ENCODE assay signal across 8 cellular contexts in the genomic region with DNA sequence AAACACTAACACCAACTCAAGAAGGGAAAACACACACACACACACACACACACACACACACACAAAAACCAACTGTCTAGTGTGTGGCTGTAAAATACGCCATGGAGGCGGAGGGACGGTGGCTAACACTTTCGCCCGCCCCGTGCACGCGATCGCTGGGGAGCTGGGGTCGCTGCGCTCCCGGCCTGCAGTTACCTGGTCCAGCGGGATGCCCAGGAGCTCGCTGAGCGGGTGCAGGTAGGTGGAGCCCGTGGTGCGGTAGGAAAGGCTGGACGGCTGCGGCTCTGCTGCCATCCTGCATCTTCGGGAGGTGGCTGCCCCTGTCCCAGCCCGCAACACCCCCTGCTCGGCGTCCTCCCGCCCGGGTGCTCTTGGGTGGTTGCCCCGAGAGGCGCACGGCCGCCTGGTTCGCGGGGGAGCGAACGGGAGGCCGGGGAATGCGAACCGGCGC. TPM values are rescaled to one million over a fixed set of nuclear protein-coding genes. Genes with fewer than 3 reads are reported as not detected.
A peak's percentile ranks its signal among the peaks of the same experiment; 100 is the strongest.
DNase-seq lines count a peak whose midpoint lies in the region; ATAC-seq and TF ChIP-seq lines count a peak whose summit lies in the region.

No MANE protein-coding gene starts in this region.

- no peaks in the 10 kb centered on the region for H3K9me3 ChIP-seq in CD4-positive, alpha-beta T cell (ENCODE audit: control insufficient read depth, low read length)
- H3K9me3 ChIP-seq in esophagus squamous epithelium = no peaks in the 10 kb centered on the region

- no peak for TF ChIP-seq POLR2A in esophagus squamous epithelium (IDR thresholded peaks at IDR 0.05)

- H3K9me3 Mint-ChIP-seq in CD4-positive, alpha-beta T cell = no peaks in the 10 kb centered on the region
- H3K9me3 Mint-ChIP-seq in natural killer cell treated with Interleukin-12 subunit alpha and Interleukin-12 subunit beta and Interleukin-15 and Interleukin-18, amount 100 ng/mL, for 72 hours = no peaks in the 10 kb centered on the region

- H3K27ac ChIP-seq in CD4-positive, alpha-beta T cell (ENCODE audit: low read depth, low read length) = peak overlapping the region; percentile 61
- H3K27ac ChIP-seq in esophagus squamous epithelium = peak overlapping the region; percentile 91 to 95 (median 92)

- no peaks in the 10 kb centered on the region for H3K27me3 Mint-ChIP-seq in CD4-positive, alpha-beta T cell
- peaks cover 12 to 18% of the 10 kb centered on the region in 2 donors for H3K27me3 Mint-ChIP-seq in natural killer cell treated with Interleukin-12 subunit alpha and Interleukin-12 subunit beta and Interleukin-15 and Interleukin-18, amount 100 ng/mL, for 72 hours

- no peaks in the 10 kb centered on the region for H3K36me3 ChIP-seq in esophagus squamous epithelium

- H3K4me3 ChIP-seq in esophagus squamous epithelium = peak overlapping the region; percentile 72 to 82 (median 74)

- H3K36me3 Mint-ChIP-seq in CD4-positive, alpha-beta T cell (ENCODE audit: low read depth) = peaks cover 11% of the 10 kb centered on the region
- no peaks in the 10 kb centered on the region for H3K36me3 Mint-ChIP-seq in natural killer cell treated with Interleukin-12 subunit alpha and Interleukin-12 subunit beta and Interleukin-15 and Interleukin-18, amount 100 ng/mL, for 72 hours

- ATAC-seq in CD4-positive, alpha-beta T cell (ENCODE audit: poor library complexity) = peak; percentile 15
- ATAC-seq in GM21367 (IDR thresholded peaks at IDR 0.05; ENCODE audit: unreplicated experiment) = peak; percentile 20
- peak; percentile 57 to 63 for ATAC-seq in natural killer cell treated with Interleukin-12 subunit alpha and Interleukin-12 subunit beta and Interleukin-15 and Interleukin-18, amount 100 ng/mL, for 72 hours

- intact Hi-C loops in CD4-positive, alpha-beta T cell (cut with DNase I, micrococcal nuclease) = loop anchor here (5.0 kb wide), 4 partner anchors 40 to 1950 kb away; a partner anchor contains a TSS
- intact Hi-C loops in esophagus squamous epithelium (cut with DNase I) (no loop called here), posterior vena cava (cut with DNase I) (loop anchor here (5.0 kb wide), 1 partner anchor 85 kb away; no protein-coding TSS in a partner anchor)

- peak in 5 of 10 experiments; percentile 8 to 41 (median 16) for DNase-seq in CD4-positive, alpha-beta T cell
- DNase-seq in HPDE6-E6E7 (ENCODE audit: extremely low spot score) (peak; percentile 43), T-helper 22 cell (ENCODE audit: low read depth) (peak; percentile 9), esophagus squamous epithelium (lab: John Stamatoyannopoulos, UW) (no peak), OCI-M2 (lab: John Stamatoyannopoulos, UW; ENCODE audit: unreplicated experiment) (no peak), posterior vena cava (ENCODE audit: low spot score) (no peak)
- DNase-seq in natural killer cell treated with Interleukin-12 subunit alpha and Interleukin-12 subunit beta and Interleukin-15 and Interleukin-18, amount 100 ng/mL, for 72 hours (ENCODE audit: low spot score) = no peak

- 0% methylated on average over 6 to 13 of the region's 37 CpGs for WGBS in esophagus squamous epithelium, 2 donors

- H3K27me3 ChIP-seq in CD4-positive, alpha-beta T cell (ENCODE audit: control insufficient read depth, insufficient read depth, low read length) = no peaks in the 10 kb centered on the region
- no peaks in the 10 kb centered on the region for H3K27me3 ChIP-seq in esophagus squamous epithelium

- H3K4me3 Mint-ChIP-seq in CD4-positive, alpha-beta T cell = peak overlapping the region; percentile 99
- H3K4me3 Mint-ChIP-seq in natural killer cell treated with Interleukin-12 subunit alpha and Interleukin-12 subunit beta and Interleukin-15 and Interleukin-18, amount 100 ng/mL, for 72 hours = peak overlapping the region; percentile 90

- TF ChIP-seq CTCF in CD4-positive, alpha-beta T cell (IDR thresholded peaks at IDR 0.05) = no peak
- TF ChIP-seq CTCF in esophagus squamous epithelium (IDR thresholded peaks at IDR 0.05) = no peak

- CTCF ChIA-PET in CD4-positive, alpha-beta T cell (lab: Charles Lee) = no interaction called here

- H3K4me1 ChIP-seq in esophagus squamous epithelium = peaks cover 12 to 61% (median 20%) of the 10 kb centered on the region in 3 donors

- POLR2A ChIA-PET in CD4-positive, alpha-beta T cell (lab: Charles Lee) = interaction anchor here (0.6 to 1.9 kb wide), 4 partner anchors 55 to 322 kb away, joined by 3 to 15 read pairs (median 8); a partner anchor contains a TSS

- H3K4me1 Mint-ChIP-seq in CD4-positive, alpha-beta T cell (ENCODE audit: low read depth) = peaks cover 55% of the 10 kb centered on the region
- H3K4me1 Mint-ChIP-seq in natural killer cell treated with Interleukin-12 subunit alpha and Interleukin-12 subunit beta and Interleukin-15 and Interleukin-18, amount 100 ng/mL, for 72 hours (ENCODE audit: low read depth in 2 of 2) = peaks cover 23 to 27% of the 10 kb centered on the region in 2 donors

- H3K27ac Mint-ChIP-seq in CD4-positive, alpha-beta T cell = peak overlapping the region; percentile 97
- H3K27ac Mint-ChIP-seq in natural killer cell treated with Interleukin-12 subunit alpha and Interleukin-12 subunit beta and Interleukin-15 and Interleukin-18, amount 100 ng/mL, for 72 hours = peak overlapping the region; percentile 27 to 57

RNA-seq across cellular contexts. Expression of a gene that starts 0.3 kb away (rescaled TPM):
- total RNA-seq in CD4-positive, alpha-beta T cell = 10 to 100 TPM; 17.2 to 18.5 TPM
- total RNA-seq in esophagus squamous epithelium (10 to 100 TPM in 3 of 4 donors, 1 to 10 TPM in 1; 5.2 to 12.8 (median 12.0) TPM), posterior vena cava (1 to 10 TPM; 6.1 to 8.7 TPM)
- 1 to 10 TPM; 1.9 to 4.7 TPM for total RNA-seq in natural killer cell treated with Interleukin-12 subunit alpha and Interleukin-12 subunit beta and Interleukin-15 and Interleukin-18, amount 100 ng/mL, for 72 hours

Comparison
In these comparisons a context has a peak if more than half of its experiments do, and no peak if none do; other contexts are left out.
1. DNase-seq: peak in HPDE6-E6E7 (single experiment) and T-helper 22 cell (single experiment); none in esophagus squamous epithelium (single experiment), natural killer cell treated with Interleukin-12 subunit alpha and Interleukin-12 subunit beta and Interleukin-15 and Interleukin-18, amount 100 ng/mL, for 72 hours (single experiment), OCI-M2 (single experiment) and posterior vena cava (single experiment).
2. Peak in every context shown above with its lines, with median percentiles within 50 percentile points of each other: ATAC-seq.